17 cellular contexts compared by ENCODE assay signal in the genomic region with DNA sequence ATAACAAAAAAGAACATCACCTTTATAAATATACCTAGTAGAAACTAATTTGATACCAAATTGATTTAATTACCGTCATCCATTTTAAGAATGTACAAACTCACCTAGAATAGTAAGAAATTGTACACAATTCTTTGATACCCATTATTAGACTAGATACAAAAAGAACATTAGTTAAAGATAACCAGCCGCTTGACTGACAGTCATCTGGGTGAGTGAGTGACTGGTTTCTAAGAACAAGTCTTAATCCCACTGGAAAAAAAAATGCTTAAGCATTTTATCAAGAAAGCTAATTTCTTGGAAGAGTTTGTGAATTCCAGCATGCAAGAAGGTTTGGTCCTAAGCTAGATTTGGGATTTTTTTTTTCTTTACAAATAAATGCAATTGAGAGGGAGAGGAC. TPM values are rescaled to one million over a fixed set of nuclear protein-coding genes. Genes with fewer than 3 reads are reported as not detected.
DNase-seq lines count a peak whose midpoint lies in the region; ATAC-seq, FAIRE-seq and TF ChIP-seq lines count a peak whose summit lies in the region.
"Had no signal": no experiment of that assay in that cellular context is flagged by ENCODE, and none has a peak within 500 bp of the region (broad histone marks: within the 10 kb centered on the region; RNA-seq: fewer than 3 reads in every experiment).

No MANE protein-coding gene starts in this region.

- peaks cover 91% of the 10 kb centered on the region for H3K4me1 Mint-ChIP-seq in activated CD4-positive, alpha-beta memory T cell treated with anti-CD3 and anti-CD28 coated beads for 36 hours (ENCODE audit: low read depth)
- peaks cover 61% of the 10 kb centered on the region for H3K4me1 Mint-ChIP-seq in activated CD4-positive, alpha-beta memory T cell treated with anti-CD3 and anti-CD28 coated beads, Interleukin-2, amount 10 ng/mL, durations not matched to agents 7 days and 5 days
- H3K4me1 Mint-ChIP-seq in stimulated activated naive CD8-positive, alpha-beta T cell treated with anti-CD3 and anti-CD28 coated beads, Interleukin-15, Interleukin-2, amounts not matched to agents 100 ng/mL and 50 ng/mL, for 24 hours (ENCODE audit: low read depth), result peaks cover 98% of the 10 kb centered on the region

- no peak overlapping the region for H3K9ac ChIP-seq in K562 (ENCODE audit: insufficient read depth in 1 of 2, low read depth in 2 of 2, low read length in 2 of 2)

- 0 out of 2 replicates have a peak, but pooled peaks cover 2% of the 10 kb centered on the region for H4K20me1 ChIP-seq in K562 (replicated peaks; ENCODE audit: control insufficient read depth, insufficient read depth, low read length)

- TF ChIP-seq POLR2A in K562 (conservative IDR thresholded peaks at IDR 0.05), result no peak

- H3K9me1 ChIP-seq in K562 (ENCODE audit: control insufficient read depth, insufficient read depth, low read length), result no peaks in the 10 kb centered on the region

- peaks cover 9% of the 10 kb centered on the region for H3K9me3 ChIP-seq in K562 (replicated peaks; ENCODE audit: control insufficient read depth, insufficient read depth, low read depth, low read length)
- H3K9me3 ChIP-seq: Caco-2 had no signal

- POLR2A ChIA-PET in activated CD4-positive, alpha-beta memory T cell treated with anti-CD3 and anti-CD28 coated beads for 36 hours (lab: Charles Lee), result interaction anchor here (2.0 to 3.3 kb wide), 3 partner anchors 10 to 73 kb away, joined by 12 to 18 read pairs (median 15); no protein-coding TSS in a partner anchor
- POLR2A ChIA-PET in activated CD4-positive, alpha-beta memory T cell treated with anti-CD3 and anti-CD28 coated beads, Interleukin-2, amount 10 ng/mL, durations not matched to agents 7 days and 5 days (lab: Charles Lee), result interaction anchor here (0.6 kb wide), 1 partner anchor 74 kb away, joined by 5 read pairs; no protein-coding TSS in a partner anchor
- POLR2A ChIA-PET in K562 (lab: Yijun Ruan, JAX), result interaction anchor here (1.1 to 2.0 kb wide), 2 partner anchors 9 to 16 kb away, joined by 4 to 6 read pairs; no protein-coding TSS in a partner anchor

- ATAC-seq in stimulated activated naive CD8-positive, alpha-beta T cell treated with anti-CD3 and anti-CD28 coated beads, Interleukin-15, Interleukin-2, amounts not matched to agents 100 U/mL and 50 U/mL, for 24 hours, result no peak
- ATAC-seq in K562, result no peak
- no peak for ATAC-seq in GM18519 (IDR thresholded peaks at IDR 0.05; ENCODE audit: low FRiP score, unreplicated experiment)
- ATAC-seq: GM23338 had no signal

- intact Hi-C loops in activated CD4-positive, alpha-beta memory T cell treated with anti-CD3 and anti-CD28 coated beads for 36 hours (cut with micrococcal nuclease), result loop anchor here (5.0 kb wide), 1 partner anchor 493 kb away; no protein-coding TSS in a partner anchor
- intact Hi-C loops in K562 (cut with micrococcal nuclease), result loop anchor here (5.0 to 10.0 kb wide), 2 partner anchors 169 to 287 kb away; a partner anchor contains a TSS

- no peak for DNase-seq in activated CD4-positive, alpha-beta memory T cell treated with anti-CD3 and anti-CD28 coated beads for 36 hours
- no peak for DNase-seq in activated CD4-positive, alpha-beta memory T cell treated with anti-CD3 and anti-CD28 coated beads, Interleukin-2, amount 10 ng/mL, durations not matched to agents 7 days and 5 days
- no peak for DNase-seq in stimulated activated naive CD8-positive, alpha-beta T cell treated with anti-CD3 and anti-CD28 coated beads, Interleukin-15, Interleukin-2, amounts not matched to agents 100 U/mL and 50 U/mL, for 24 hours
- no peak for DNase-seq in K562 (ENCODE audit: extremely low read depth in 1 of 4, low spot score in 3 of 4)
- no peak for DNase-seq in dedifferentiated amniotic fluid mesenchymal stem cell (ENCODE audit: extremely low spot score)
- DNase-seq: Caco-2; CD4-positive, alpha-beta T cell; HCEC 1CT had no signal

- 35% methylated on average over 2 of the region's 2 CpGs for WGBS in K562 (ENCODE audit: insufficient coverage, low coverage, missing lambda C conversion rate)

- no peaks in the 10 kb centered on the region for H3K27me3 Mint-ChIP-seq in activated CD4-positive, alpha-beta memory T cell treated with anti-CD3 and anti-CD28 coated beads for 36 hours
- no peaks in the 10 kb centered on the region for H3K27me3 Mint-ChIP-seq in activated CD4-positive, alpha-beta memory T cell treated with anti-CD3 and anti-CD28 coated beads, Interleukin-2, amount 10 ng/mL, durations not matched to agents 7 days and 5 days
- no peaks in the 10 kb centered on the region for H3K27me3 Mint-ChIP-seq in stimulated activated naive CD8-positive, alpha-beta T cell treated with anti-CD3 and anti-CD28 coated beads, Interleukin-15, Interleukin-2, amounts not matched to agents 100 ng/mL and 50 ng/mL, for 24 hours
- H3K27me3 Mint-ChIP-seq: B cell; CD4-positive, alpha-beta T cell had no signal

- H3K36me3 Mint-ChIP-seq in activated CD4-positive, alpha-beta memory T cell treated with anti-CD3 and anti-CD28 coated beads for 36 hours, result peaks cover 67% of the 10 kb centered on the region
- H3K36me3 Mint-ChIP-seq in activated CD4-positive, alpha-beta memory T cell treated with anti-CD3 and anti-CD28 coated beads, Interleukin-2, amount 10 ng/mL, durations not matched to agents 7 days and 5 days (ENCODE audit: low read depth), result peaks cover 55% of the 10 kb centered on the region
- H3K36me3 Mint-ChIP-seq in stimulated activated naive CD8-positive, alpha-beta T cell treated with anti-CD3 and anti-CD28 coated beads, Interleukin-15, Interleukin-2, amounts not matched to agents 100 ng/mL and 50 ng/mL, for 24 hours (ENCODE audit: low read depth), result peaks cover 88% of the 10 kb centered on the region

- no peak overlapping the region for H3K4me3 ChIP-seq in K562
- H3K4me3 ChIP-seq: GM23338 had no signal

- no peaks in the 10 kb centered on the region for H3K9me3 Mint-ChIP-seq in activated CD4-positive, alpha-beta memory T cell treated with anti-CD3 and anti-CD28 coated beads for 36 hours
- H3K9me3 Mint-ChIP-seq in activated CD4-positive, alpha-beta memory T cell treated with anti-CD3 and anti-CD28 coated beads, Interleukin-2, amount 10 ng/mL, durations not matched to agents 7 days and 5 days, result peaks cover 2% of the 10 kb centered on the region
- peaks cover 4% of the 10 kb centered on the region for H3K9me3 Mint-ChIP-seq in stimulated activated naive CD8-positive, alpha-beta T cell treated with anti-CD3 and anti-CD28 coated beads, Interleukin-15, Interleukin-2, amounts not matched to agents 100 ng/mL and 50 ng/mL, for 24 hours
- H3K9me3 Mint-ChIP-seq: CD4-positive, alpha-beta T cell; GM23338 had no signal

- H2AFZ ChIP-seq in K562 (ENCODE audit: low read depth, low read length), result no peak overlapping the region
- H2AFZ ChIP-seq: GM23338 had no signal

- TF ChIP-seq CTCF in K562 (IDR thresholded peaks at IDR 0.05 in 2 of 3, conservative IDR thresholded peaks at IDR 0.05 in 1 of 3; ENCODE audit: insufficient read depth in 2 of 3, low read depth in 1 of 3, low read length in 3 of 3), result no peak

- H3K4me3 Mint-ChIP-seq in activated CD4-positive, alpha-beta memory T cell treated with anti-CD3 and anti-CD28 coated beads for 36 hours, result no peak overlapping the region
- no peak overlapping the region for H3K4me3 Mint-ChIP-seq in activated CD4-positive, alpha-beta memory T cell treated with anti-CD3 and anti-CD28 coated beads, Interleukin-2, amount 10 ng/mL, durations not matched to agents 7 days and 5 days
- H3K4me3 Mint-ChIP-seq in stimulated activated naive CD8-positive, alpha-beta T cell treated with anti-CD3 and anti-CD28 coated beads, Interleukin-15, Interleukin-2, amounts not matched to agents 100 ng/mL and 50 ng/mL, for 24 hours, result no peak overlapping the region
- H3K4me3 Mint-ChIP-seq: B cell; CD4-positive, alpha-beta T cell; GM23338 had no signal

- FAIRE-seq in K562 (lab: Jason Lieb, UNC), result no peak
- FAIRE-seq: D721Med, G401.6, GM12891, H54 had no signal

- TF ChIP-seq EP300 in K562 (IDR thresholded peaks at IDR 0.05; ENCODE audit: low read length), result no peak

- H3K36me3 ChIP-seq in K562 (ENCODE audit: control insufficient read depth, insufficient read depth, low read length), result peaks cover 62% of the 10 kb centered on the region

- peak overlapping the region; percentile 92 for H3K27ac Mint-ChIP-seq in activated CD4-positive, alpha-beta memory T cell treated with anti-CD3 and anti-CD28 coated beads for 36 hours
- no peak overlapping the region for H3K27ac Mint-ChIP-seq in activated CD4-positive, alpha-beta memory T cell treated with anti-CD3 and anti-CD28 coated beads, Interleukin-2, amount 10 ng/mL, durations not matched to agents 7 days and 5 days
- H3K27ac Mint-ChIP-seq in stimulated activated naive CD8-positive, alpha-beta T cell treated with anti-CD3 and anti-CD28 coated beads, Interleukin-15, Interleukin-2, amounts not matched to agents 100 ng/mL and 50 ng/mL, for 24 hours, result peak overlapping the region; percentile 73
- H3K27ac Mint-ChIP-seq: B cell; CD4-positive, alpha-beta T cell; GM23338 had no signal

- no peak for TF ChIP-seq RAD21 in K562 (CRISPR knock-in tag; conservative IDR thresholded peaks at IDR 0.05 in 1 of 2, IDR thresholded peaks at IDR 0.05 in 1 of 2)

- no peaks in the 10 kb centered on the region for H3K27me3 ChIP-seq in K562 (ENCODE audit: control insufficient read depth in 2 of 2, insufficient read depth in 2 of 2, low read length in 2 of 2)

- CTCF ChIA-PET in activated CD4-positive, alpha-beta memory T cell treated with anti-CD3 and anti-CD28 coated beads for 36 hours (lab: Charles Lee), result interaction anchor here (1.3 kb wide), 1 partner anchor 29 kb away, joined by 3 read pairs; no protein-coding TSS in a partner anchor
- CTCF ChIA-PET in activated CD4-positive, alpha-beta memory T cell treated with anti-CD3 and anti-CD28 coated beads, Interleukin-2, amount 10 ng/mL, durations not matched to agents 7 days and 5 days (lab: Charles Lee), result interaction anchor here (1.6 kb wide), 1 partner anchor 551 kb away, joined by 3 read pairs; no protein-coding TSS in a partner anchor
- CTCF ChIA-PET in K562 (lab: Yijun Ruan, JAX; ENCODE audit: low intra/inter-chr PET ratio), result no interaction called here

- in situ Hi-C loops in K562 (cut with MboI), result no loop called here

- H3K4me2 ChIP-seq in K562 (ENCODE audit: insufficient read depth, low read length), result no peak overlapping the region
- H3K4me2 ChIP-seq: GM23338 had no signal

- no peak overlapping the region for H3K27ac ChIP-seq in K562 (ENCODE audit: extremely low read depth, low read depth, low read length)
- H3K27ac ChIP-seq: C4-2B had no signal

- H3K4me1 ChIP-seq in K562 (replicated peaks in 1 of 2; ENCODE audit: control insufficient read depth in 2 of 2, insufficient read depth in 2 of 2, low read length in 2 of 2), result peaks cover 14 to 73% of the 10 kb centered on the region in 2 experiments; a peak in 4 of 5 replicates
- H3K4me1 ChIP-seq: Caco-2 had no signal

- H3K79me2 ChIP-seq in K562 (ENCODE audit: control insufficient read depth, insufficient read depth, low read length), result peaks cover 99% of the 10 kb centered on the region

- no TSS peak for BruUV-seq in K562 (replicated peaks; lab: Mats Ljungman, UMichigan)

RNA-seq across cellular contexts. Expression of a gene that starts 10.9 kb away (rescaled TPM):
- total RNA-seq in activated CD4-positive, alpha-beta memory T cell treated with anti-CD3 and anti-CD28 coated beads for 36 hours, result 10 to 100 TPM; 41.1 to 42.1 TPM
- total RNA-seq in activated CD4-positive, alpha-beta memory T cell treated with anti-CD3 and anti-CD28 coated beads, Interleukin-2, amount 10 ng/mL, durations not matched to agents 7 days and 5 days, result 10 to 100 TPM; 21.3 to 21.7 TPM
- 81.4 and 138 TPM in 2 replicates for total RNA-seq in K562 (2011; cell fraction: chromatin; rRNA removed; ENCODE audit: low replicate concordance)
- total RNA-seq in K562 (2011; cell fraction: nucleolus; rRNA removed), result 30.5 and 31.5 TPM in 2 replicates
- total RNA-seq in K562 (2011; cell fraction: nucleoplasm; rRNA removed), result 59.8 and 105 TPM in 2 replicates
- total RNA-seq in K562 (2014; rRNA removed) (9.2 and 9.7 TPM in 2 replicates), K562 (2014; rRNA removed; fragmentation: Illumina TruSeq; extraction: Trizol) (17.1 and 21.9 TPM in 2 replicates), K562 (2015; rRNA removed; fragmentation: Illumina TruSeq; extraction: Trizol) (13.5 and 14.4 TPM in 2 replicates), K562 (2021) (20.3 and 25.7 TPM in 2 replicates)
- polyA plus RNA-seq in K562 (2011; rRNA removed) (42.3 and 43.7 TPM in 2 replicates), K562 (2014; fragmentation: Illumina TruSeq; extraction: Trizol) (15.8 and 16.0 TPM in 2 replicates), K562 (2014; fragmentation: Nextera tagmentation; extraction: Ambion mirVana) (1 to 10 TPM; 4.3 to 5.7 TPM), K562 (2014; rRNA removed) (10.5 and 12.3 TPM in 2 replicates)
- polyA plus RNA-seq in K562 (2011; cell fraction: cytosol; rRNA removed), result 41.1 and 45.8 TPM in 2 replicates
- 32.4 and 41.6 TPM in 2 replicates for polyA plus RNA-seq in K562 (2011; cell fraction: nucleus; rRNA removed)
- polyA plus RNA-seq in K562 (2012), result 9.3 and 9.9 TPM in 2 replicates
- 79.3 and 80.5 TPM in 2 replicates for polyA minus RNA-seq in K562 (2011; rRNA and poly(A)+ RNA removed)
- polyA minus RNA-seq in K562 (2011; cell fraction: cytosol; rRNA and poly(A)+ RNA removed), result 32.1 and 35.7 TPM in 2 replicates
- polyA minus RNA-seq in K562 (2011; cell fraction: nucleus; rRNA and poly(A)+ RNA removed), result 33.3 and 46.1 TPM in 2 replicates
